Comparison of ENCODE assay signal across 19 cellular contexts in genomic region chr18:46764586-46764985, GRCh38.
"Had no signal": no experiment of that assay in that cellular context is flagged by ENCODE, and none has a peak within 500 bp of the region (broad histone marks: within the 10 kb centered on the region; RNA-seq: fewer than 3 reads in every experiment).

No MANE protein-coding gene starts in this region.

- DNase-seq: KBM-7; MV-4-11; NCI-H1048; NCI-H1105 treated with DMSO at 0.1 percent for 48 hours; NCI-H1417 treated with DMSO at 0.1 percent for 48 hours; NCI-H1694; NCI-H187 treated with DMSO at 0.1 percent for 48 hours; NCI-H2107; NCI-H345; NCI-H446 treated with DMSO at 0.1 percent for 48 hours; NCI-H510A treated with DMSO at 0.1 percent for 48 hours; NCI-H526; NCI-H748 treated with DMSO at 0.1 percent for 48 hours; NK-92 treated with Interleukin-12 subunit alpha and Interleukin-12 subunit beta, amount 100 ng/mL, for 24 hours; PC-3; SHP77; SK-N-SH; SW 1271; T-cell had no signal
